ENCODE assay signal across 8 cellular contexts in genomic region chrX:21839334-21840198, GRCh38. TPM values are rescaled to one million over a fixed set of nuclear protein-coding genes. Genes with fewer than 3 reads are reported as not detected.
DNase-seq lines count a peak whose midpoint lies in the region; TF ChIP-seq lines count a peak whose summit lies in the region.

Gene MBTPS2 (plus strand): TSS chrX:21839617. CDS start chrX:21839735, 118 bp downstream.

- peaks cover 2% of the 10 kb centered on the region; the same call in 1 of the 2 replicates for H3K27me3 Mint-ChIP-seq in HFFc6 (ENCODE audit: insufficient read depth)
- H3K27me3 Mint-ChIP-seq in activated naive CD4-positive, alpha-beta T cell treated with anti-CD3 and anti-CD28 coated beads, Interleukin-2, amount 10 ng/mL, durations not matched to agents 7 days and 5 days, result no peaks in the 10 kb centered on the region

- H3K27me3 ChIP-seq in GM06990 (replicated peaks; ENCODE audit: control insufficient read depth, insufficient read depth, low read length) (no peaks in the 10 kb centered on the region), suprapubic skin (no peaks in the 10 kb centered on the region)

- TF ChIP-seq EP300 in suprapubic skin (IDR thresholded peaks at IDR 0.05), result no peak

- WGBS in suprapubic skin, result 30% methylated on average over 37 of the region's 61 CpGs

- peaks cover 7% of the 10 kb centered on the region for H3K4me1 ChIP-seq in suprapubic skin

- TF ChIP-seq CTCF in GM06990 (IDR thresholded peaks at IDR 0.05; ENCODE audit: insufficient read depth, low read length, poor library complexity, severe bottlenecking) (no peak), HFFc6 (IDR thresholded peaks at IDR 0.05) (no peak), NB4 (IDR thresholded peaks at IDR 0.05; ENCODE audit: low read depth, low read length) (peak; percentile 19), suprapubic skin (IDR thresholded peaks at IDR 0.05) (no peak)

- TF ChIP-seq POLR2A in NB4 (IDR thresholded peaks at IDR 0.05; ENCODE audit: extremely low read depth, insufficient read length) (peak; percentile 38), suprapubic skin (IDR thresholded peaks at IDR 0.05) (no peak)

- CTCF ChIA-PET in activated naive CD4-positive, alpha-beta T cell treated with anti-CD3 and anti-CD28 coated beads, Interleukin-2, amount 10 ng/mL, durations not matched to agents 7 days and 5 days (lab: Charles Lee), result interaction anchor here (1.3 to 1.9 kb wide), 3 partner anchors 134 to 146 kb away, joined by 3 to 9 read pairs (median 6); no protein-coding TSS in a partner anchor

- H3K9me3 ChIP-seq in suprapubic skin, result no peaks in the 10 kb centered on the region

- DNase-seq in GM06990 (ENCODE audit: extremely low read depth, insufficient read length) (peak; percentile 91), HFFc6 (peak; percentile 78), NB4 (ENCODE audit: low read depth) (peak; percentile 92), SK-N-DZ (ENCODE audit: low spot score) (peak; percentile 87), glomerular endothelial cell (ENCODE audit: extremely low read depth, low read depth, low spot score) (peak; percentile 42), occipital lobe (lab: John Stamatoyannopoulos, UW) (peak; percentile 72), suprapubic skin (ENCODE audit: low spot score in 2 of 2) (peak; percentile 86 to 90)
- peak; percentile 87 for DNase-seq in activated naive CD4-positive, alpha-beta T cell treated with anti-CD3 and anti-CD28 coated beads, Interleukin-2, amount 10 ng/mL, durations not matched to agents 7 days and 5 days

- peak within 1 kb of the TSS; percentile 94 for H3K4me3 Mint-ChIP-seq in HFFc6
- H3K4me3 Mint-ChIP-seq in activated naive CD4-positive, alpha-beta T cell treated with anti-CD3 and anti-CD28 coated beads, Interleukin-2, amount 10 ng/mL, durations not matched to agents 7 days and 5 days, result peak within 1 kb of the TSS; percentile 91

- peaks cover 6% of the 10 kb centered on the region for H3K4me1 Mint-ChIP-seq in HFFc6 (ENCODE audit: low read depth)
- peaks cover 8% of the 10 kb centered on the region for H3K4me1 Mint-ChIP-seq in activated naive CD4-positive, alpha-beta T cell treated with anti-CD3 and anti-CD28 coated beads, Interleukin-2, amount 10 ng/mL, durations not matched to agents 7 days and 5 days

- H3K9me3 Mint-ChIP-seq in HFFc6, result no peaks in the 10 kb centered on the region
- no peaks in the 10 kb centered on the region for H3K9me3 Mint-ChIP-seq in activated naive CD4-positive, alpha-beta T cell treated with anti-CD3 and anti-CD28 coated beads, Interleukin-2, amount 10 ng/mL, durations not matched to agents 7 days and 5 days

- H3K27ac Mint-ChIP-seq in HFFc6, result peak within 1 kb of the TSS; percentile 87
- peak within 1 kb of the TSS; percentile 90 for H3K27ac Mint-ChIP-seq in activated naive CD4-positive, alpha-beta T cell treated with anti-CD3 and anti-CD28 coated beads, Interleukin-2, amount 10 ng/mL, durations not matched to agents 7 days and 5 days

- H3K36me3 Mint-ChIP-seq in HFFc6 (ENCODE audit: low read depth), result 0 out of 2 replicates have a peak, but pooled peaks cover 7% of the 10 kb centered on the region
- peaks cover 3% of the 10 kb centered on the region for H3K36me3 Mint-ChIP-seq in activated naive CD4-positive, alpha-beta T cell treated with anti-CD3 and anti-CD28 coated beads, Interleukin-2, amount 10 ng/mL, durations not matched to agents 7 days and 5 days

- peak within 1 kb of the TSS; percentile 72 for H3K27ac ChIP-seq in suprapubic skin

- H3K36me3 ChIP-seq in GM06990 (ENCODE audit: control insufficient read depth, insufficient read depth, low read length) (no peaks in the 10 kb centered on the region), suprapubic skin (peaks cover 3% of the 10 kb centered on the region)

- H3K4me3 ChIP-seq in GM06990 (replicated peaks; ENCODE audit: low read depth, low read length), result peak within 1 kb of the TSS; percentile 77
- peak within 1 kb of the TSS; percentile 87 for H3K4me3 ChIP-seq in NB4 (ENCODE audit: low read depth, low read length)
- peak within 1 kb of the TSS; percentile 68 for H3K4me3 ChIP-seq in suprapubic skin

RNA-seq across cellular contexts. Expression of gene MBTPS2, which starts in this region (rescaled TPM):
- 10 to 100 TPM; 31.2 to 39.9 (median 34.0) TPM for total RNA-seq in HFFc6 (2021; fragmentation: NEBNext Ultra II Directional; extraction: Animal tissue kit (Norgen Biotek cat#: 25700))
- 8.2 and 8.3 TPM in 2 replicates for polyA plus RNA-seq in SK-N-DZ (2014; cell fraction: cytosol; rRNA removed)
- 3.0 and 5.6 TPM in 2 replicates for polyA plus RNA-seq in SK-N-DZ (2014; cell fraction: nucleus; rRNA removed)
- total RNA-seq in glomerular endothelial cell, result 11.2 and 11.9 TPM in 2 replicates
- 11.4 TPM for total RNA-seq in occipital lobe
- total RNA-seq in suprapubic skin, result 1 to 10 TPM; 4.5 to 8.7 (median 5.7) TPM

Comparison
In these comparisons a context has a peak if more than half of its experiments do, and no peak if none do; other contexts are left out.
1. Peak in every context shown above with its lines: DNase-seq, H3K4me3 ChIP-seq and H3K27ac ChIP-seq.
2. DNase-seq: peak in every context shown above with its lines; median percentile 92 in NB4; 91 in GM06990; 88 in suprapubic skin; 87 in SK-N-DZ; 87 in activated naive CD4-positive, alpha-beta T cell treated with anti-CD3 and anti-CD28 coated beads, Interleukin-2, amount 10 ng/mL, durations not matched to agents 7 days and 5 days; 78 in HFFc6; 72 in occipital lobe; 42 in glomerular endothelial cell.